Comparison of ENCODE assay signal across 22 cellular contexts in genomic region chr1:241447056-241447649, GRCh38.
DNase-seq lines count a peak whose midpoint lies in the region; ATAC-seq and TF ChIP-seq lines count a peak whose summit lies in the region.
"Had no signal": no experiment of that assay in that cellular context is flagged by ENCODE, and none has a peak within 500 bp of the region (broad histone marks: within the 10 kb centered on the region; RNA-seq: fewer than 3 reads in every experiment).

No MANE protein-coding gene starts in this region.

- no peaks in the 10 kb centered on the region for H3K9me3 Mint-ChIP-seq in activated T-cell treated with anti-CD3 and anti-CD28 coated beads, Interleukin-2, amount 50 U/mL, for 24 hours

- H3K27ac ChIP-seq in heart left ventricle = no peak overlapping the region
- H3K27ac ChIP-seq: BLaER1, brain microvascular endothelial cell, coronary artery, hepatocyte, SK-N-MC, spleen had no signal

- peak; percentile 77 for DNase-seq in A172 (ENCODE audit: low spot score)
- peak; percentile 82 for DNase-seq in NCI-H2171 treated with DMSO at 0.1 percent for 48 hours (lab: John Stamatoyannopoulos, UW)
- peak; percentile 4 for DNase-seq in astrocyte of the hippocampus (ENCODE audit: low read depth, low spot score)
- no peak for DNase-seq in iPS-NIHi11 (ENCODE audit: low spot score)
- DNase-seq in iPS-NIHi7 (ENCODE audit: extremely low spot score) = no peak
- DNase-seq in heart left ventricle = no peak
- DNase-seq in activated T-cell treated with anti-CD3 and anti-CD28 coated beads, Interleukin-2, amount 50 U/mL, for 24 hours = no peak
- DNase-seq: activated CD4-positive, alpha-beta T cell treated with anti-CD3 and anti-CD28 coated beads, Interleukin-2, amount 50 U/mL, for 48 hours; activated gamma-delta T cell; brain microvascular endothelial cell; GDM1; islet precursor cell; NCI-H774; nucleus accumbens; spleen; stimulated activated CD4-positive, alpha-beta T cell treated with anti-CD3 and anti-CD28 coated beads, Interleukin-4, amount 100 ng/mL, for 4 hours had no signal

- no peaks in the 10 kb centered on the region for H3K36me3 Mint-ChIP-seq in activated T-cell treated with anti-CD3 and anti-CD28 coated beads, Interleukin-2, amount 50 U/mL, for 24 hours (ENCODE audit: low read depth)

- H3K36me3 ChIP-seq in heart left ventricle = no peaks in the 10 kb centered on the region
- H3K36me3 ChIP-seq: BLaER1, brain microvascular endothelial cell, spleen had no signal

- ATAC-seq in HG02981 (IDR thresholded peaks at IDR 0.05; ENCODE audit: unreplicated experiment) = peak; percentile 44
- ATAC-seq in heart left ventricle = no peak
- ATAC-seq: WTC11 had no signal

- H3K27me3 Mint-ChIP-seq in activated T-cell treated with anti-CD3 and anti-CD28 coated beads, Interleukin-2, amount 50 U/mL, for 24 hours = no peaks in the 10 kb centered on the region

- TF ChIP-seq POLR2A in heart left ventricle (IDR thresholded peaks at IDR 0.05) = no peak

- H3K27me3 ChIP-seq in heart left ventricle = no peaks in the 10 kb centered on the region
- H3K27me3 ChIP-seq: BLaER1, brain microvascular endothelial cell, hepatocyte, spleen had no signal

- no peak overlapping the region for H3K4me3 Mint-ChIP-seq in activated T-cell treated with anti-CD3 and anti-CD28 coated beads, Interleukin-2, amount 50 U/mL, for 24 hours
- H3K4me3 Mint-ChIP-seq: WTC11 had no signal

- WGBS in heart left ventricle, 4 donors = 22 to 49% (median 34%) methylated on average over 2 of the region's 2 CpGs

- no peak for TF ChIP-seq CTCF in heart left ventricle (IDR thresholded peaks at IDR 0.05)

- intact Hi-C loops in heart left ventricle (cut with DNase I) = no loop called here

- H3K27ac Mint-ChIP-seq in activated T-cell treated with anti-CD3 and anti-CD28 coated beads, Interleukin-2, amount 50 U/mL, for 24 hours = no peak overlapping the region
- H3K27ac Mint-ChIP-seq: WTC11 had no signal

- H3K4me1 Mint-ChIP-seq in activated T-cell treated with anti-CD3 and anti-CD28 coated beads, Interleukin-2, amount 50 U/mL, for 24 hours (ENCODE audit: low read depth) = no peaks in the 10 kb centered on the region
- H3K4me1 Mint-ChIP-seq: WTC11 had no signal

- H3K9me3 ChIP-seq in heart left ventricle = peaks cover 0 to 6% (median 0%) of the 10 kb centered on the region in 12 donors
- H3K9me3 ChIP-seq: BLaER1 had no signal

- no peaks in the 10 kb centered on the region for H3K4me1 ChIP-seq in heart left ventricle
- H3K4me1 ChIP-seq: BLaER1, spleen had no signal

- no peak overlapping the region for H3K4me3 ChIP-seq in heart left ventricle
- H3K4me3 ChIP-seq: BLaER1, coronary artery, hepatocyte, SK-N-MC, spleen had no signal

Comparison
In these comparisons a context has a peak if more than half of its experiments do, and no peak if none do; other contexts are left out.
1. DNase-seq: peak in A172 (single experiment), NCI-H2171 treated with DMSO at 0.1 percent for 48 hours (single experiment) and astrocyte of the hippocampus (single experiment); none in iPS-NIHi11 (single experiment), iPS-NIHi7 (single experiment), heart left ventricle (0 of 5) and activated T-cell treated with anti-CD3 and anti-CD28 coated beads, Interleukin-2, amount 50 U/mL, for 24 hours (single experiment).